15 cellular contexts compared by ENCODE assay signal in genomic region chr2:68799615-68800400, GRCh38.
DNase-seq lines count a peak whose midpoint lies in the region; ATAC-seq, FAIRE-seq and TF ChIP-seq lines count a peak whose summit lies in the region.
"Had no signal": no experiment of that assay in that cellular context is flagged by ENCODE, and none has a peak within 500 bp of the region (broad histone marks: within the 10 kb centered on the region; RNA-seq: fewer than 3 reads in every experiment).

No MANE protein-coding gene starts in this region.

- WGBS in pancreas, 2 donors, result 76 to 78% methylated on average over 13 of the region's 13 CpGs
- WGBS in testis, 2 donors, result 90 to 96% methylated on average over 13 of the region's 13 CpGs

- H3K36me3 ChIP-seq in pancreas (no peaks in the 10 kb centered on the region), testis (ENCODE audit: low read depth, missing control alignments) (no peaks in the 10 kb centered on the region)
- H3K36me3 ChIP-seq: sigmoid colon had no signal

- no peak for ATAC-seq in activated naive CD8-positive, alpha-beta T cell treated with anti-CD3 and anti-CD28 coated beads, Interleukin-2, amount 50 U/mL, for 24 hours
- no peak for ATAC-seq in natural killer cell treated with Interleukin-12 subunit alpha and Interleukin-12 subunit beta and Interleukin-15 and Interleukin-18, amount 100 ng/mL, for 72 hours
- ATAC-seq in pancreas, result no peak
- ATAC-seq: heart left ventricle had no signal

- H3K4me3 ChIP-seq in pancreas, result no peak overlapping the region
- no peak overlapping the region for H3K4me3 ChIP-seq in testis
- H3K4me3 ChIP-seq: heart left ventricle, sigmoid colon had no signal

- peaks cover 60% of the 10 kb centered on the region for H3K36me3 Mint-ChIP-seq in activated naive CD8-positive, alpha-beta T cell treated with anti-CD3 and anti-CD28 coated beads, Interleukin-2, amount 50 U/mL, for 24 hours (ENCODE audit: low read depth)
- H3K36me3 Mint-ChIP-seq in natural killer cell treated with Interleukin-12 subunit alpha and Interleukin-12 subunit beta and Interleukin-15 and Interleukin-18, amount 100 ng/mL, for 72 hours, result peaks cover 45% of the 10 kb centered on the region

- H3K27me3 ChIP-seq in pancreas, result no peaks in the 10 kb centered on the region
- H3K27me3 ChIP-seq in testis, result no peaks in the 10 kb centered on the region
- H3K27me3 ChIP-seq: heart left ventricle, sigmoid colon had no signal

- H3K27me3 Mint-ChIP-seq in activated naive CD8-positive, alpha-beta T cell treated with anti-CD3 and anti-CD28 coated beads, Interleukin-2, amount 50 U/mL, for 24 hours, result no peaks in the 10 kb centered on the region
- no peaks in the 10 kb centered on the region for H3K27me3 Mint-ChIP-seq in natural killer cell treated with Interleukin-12 subunit alpha and Interleukin-12 subunit beta and Interleukin-15 and Interleukin-18, amount 100 ng/mL, for 72 hours
- H3K27me3 Mint-ChIP-seq: activated naive CD8-positive, alpha-beta T cell treated with anti-CD3 and anti-CD28 coated beads, Interleukin-2, amount 10 ng/mL, durations not matched to agents 7 days and 5 days had no signal

- FAIRE-seq in pancreas (lab: Jason Lieb, UNC), result no peak
- FAIRE-seq: GM18507, urothelium cell line had no signal

- no peak overlapping the region for H3K27ac ChIP-seq in pancreas
- H3K27ac ChIP-seq in testis, result no peak overlapping the region
- H3K27ac ChIP-seq: sigmoid colon had no signal

- no peaks in the 10 kb centered on the region for H3K9me3 ChIP-seq in pancreas
- H3K9me3 ChIP-seq in testis, result no peaks in the 10 kb centered on the region
- H3K9me3 ChIP-seq: heart left ventricle, sigmoid colon had no signal

- intact Hi-C loops in pancreas (cut with DNase I), result no loop called here
- intact Hi-C loops in testis (cut with DNase I; ENCODE audit: low total_unique reads), result no loop called here

- peaks cover 5% of the 10 kb centered on the region for H3K9me3 Mint-ChIP-seq in activated naive CD8-positive, alpha-beta T cell treated with anti-CD3 and anti-CD28 coated beads, Interleukin-2, amount 50 U/mL, for 24 hours
- H3K9me3 Mint-ChIP-seq in natural killer cell treated with Interleukin-12 subunit alpha and Interleukin-12 subunit beta and Interleukin-15 and Interleukin-18, amount 100 ng/mL, for 72 hours, result peaks cover 4% of the 10 kb centered on the region

- H3K4me3 Mint-ChIP-seq in activated naive CD8-positive, alpha-beta T cell treated with anti-CD3 and anti-CD28 coated beads, Interleukin-2, amount 50 U/mL, for 24 hours, result no peak overlapping the region
- H3K4me3 Mint-ChIP-seq in natural killer cell treated with Interleukin-12 subunit alpha and Interleukin-12 subunit beta and Interleukin-15 and Interleukin-18, amount 100 ng/mL, for 72 hours, result no peak overlapping the region
- H3K4me3 Mint-ChIP-seq: activated naive CD8-positive, alpha-beta T cell treated with anti-CD3 and anti-CD28 coated beads, Interleukin-2, amount 10 ng/mL, durations not matched to agents 7 days and 5 days had no signal

- TF ChIP-seq CTCF in pancreas (IDR thresholded peaks at IDR 0.05) (no peak), testis (IDR thresholded peaks at IDR 0.05) (no peak)

- H3K4me1 Mint-ChIP-seq in activated naive CD8-positive, alpha-beta T cell treated with anti-CD3 and anti-CD28 coated beads, Interleukin-2, amount 50 U/mL, for 24 hours, result peaks cover 54% of the 10 kb centered on the region
- H3K4me1 Mint-ChIP-seq in natural killer cell treated with Interleukin-12 subunit alpha and Interleukin-12 subunit beta and Interleukin-15 and Interleukin-18, amount 100 ng/mL, for 72 hours (ENCODE audit: low read depth in 2 of 2), result peaks cover 47 to 50% of the 10 kb centered on the region in 2 donors

- H3K27ac Mint-ChIP-seq in activated naive CD8-positive, alpha-beta T cell treated with anti-CD3 and anti-CD28 coated beads, Interleukin-2, amount 50 U/mL, for 24 hours, result peak overlapping the region; percentile 39
- peak overlapping the region; percentile 93 to 96 for H3K27ac Mint-ChIP-seq in natural killer cell treated with Interleukin-12 subunit alpha and Interleukin-12 subunit beta and Interleukin-15 and Interleukin-18, amount 100 ng/mL, for 72 hours
- H3K27ac Mint-ChIP-seq: activated naive CD8-positive, alpha-beta T cell treated with anti-CD3 and anti-CD28 coated beads, Interleukin-2, amount 10 ng/mL, durations not matched to agents 7 days and 5 days had no signal

- H3K4me1 ChIP-seq in pancreas (no peaks in the 10 kb centered on the region), testis (no peaks in the 10 kb centered on the region)
- H3K4me1 ChIP-seq: sigmoid colon had no signal

- peak; percentile 95 for DNase-seq in DMS153 treated with DMSO at 0.1 percent for 48 hours (lab: John Stamatoyannopoulos, UW; ENCODE audit: unreplicated experiment)
- peak; percentile 91 for DNase-seq in NCI-H187 treated with DMSO at 0.1 percent for 48 hours (lab: John Stamatoyannopoulos, UW)
- no peak for DNase-seq in activated naive CD8-positive, alpha-beta T cell treated with anti-CD3 and anti-CD28 coated beads, Interleukin-2, amount 50 U/mL, for 24 hours
- DNase-seq in natural killer cell treated with Interleukin-12 subunit alpha and Interleukin-12 subunit beta and Interleukin-15 and Interleukin-18, amount 100 ng/mL, for 72 hours (ENCODE audit: low spot score), result no peak
- DNase-seq in pancreas, result no peak
- DNase-seq in nucleus accumbens (lab: John Stamatoyannopoulos, UW), result no peak
- no peak for DNase-seq in testis
- DNase-seq: activated CD4-positive, CD25-positive, alpha-beta regulatory T cell treated with anti-CD3 and anti-CD28 coated beads, Interleukin-2, amount 50 U/mL, for 72 hours; activated naive CD8-positive, alpha-beta T cell treated with anti-CD3 and anti-CD28 coated beads, Interleukin-2, amount 10 ng/mL, durations not matched to agents 7 days and 5 days; effector CD4-positive, alpha-beta T cell; heart left ventricle; SHP77 treated with DMSO at 0.1 percent for 48 hours; sigmoid colon had no signal

- TF ChIP-seq POLR2A in testis (IDR thresholded peaks at IDR 0.05), result no peak

Comparison
In these comparisons a context has a peak if more than half of its experiments do, and no peak if none do; other contexts are left out.
1. DNase-seq: peak in DMS153 treated with DMSO at 0.1 percent for 48 hours (single experiment) and NCI-H187 treated with DMSO at 0.1 percent for 48 hours (single experiment); none in activated naive CD8-positive, alpha-beta T cell treated with anti-CD3 and anti-CD28 coated beads, Interleukin-2, amount 50 U/mL, for 24 hours (single experiment), natural killer cell treated with Interleukin-12 subunit alpha and Interleukin-12 subunit beta and Interleukin-15 and Interleukin-18, amount 100 ng/mL, for 72 hours (single experiment), pancreas (0 of 6), nucleus accumbens (0 of 56) and testis (single experiment).